In genomic region chr1:1505366-1505798, GRCh38 we compare ENCODE assay signal across 8 cellular contexts. TPM values are rescaled to one million over a fixed set of nuclear protein-coding genes. Genes with fewer than 3 reads are reported as not detected.
DNase-seq lines count a peak whose midpoint lies in the region; TF ChIP-seq lines count a peak whose summit lies in the region.
"Not testable (repeated sequence)": the region's sequence is repeated elsewhere in the genome, so short reads cannot be mapped to it uniquely, and the experiment has no call there.

No MANE protein-coding gene starts in this region.

- TF ChIP-seq CTCF in GM12865 (IDR thresholded peaks at IDR 0.05; ENCODE audit: insufficient read depth, low read depth, low read length, missing control alignments) = peak; percentile 21
- not testable (repeated sequence) for TF ChIP-seq CTCF in OCI-LY3 (IDR thresholded peaks at IDR 0.05; ENCODE audit: low read depth, low read length)

- POLR2A ChIA-PET in activated CD4-positive, alpha-beta T cell treated with anti-CD3 and anti-CD28 coated beads, Interleukin-2, amount 10 ng/mL, durations not matched to agents 7 days and 5 days (lab: Charles Lee) = not testable (repeated sequence)

- peak; percentile 35 for DNase-seq in GM12865 (ENCODE audit: low read depth)
- not testable (repeated sequence) for DNase-seq in activated CD4-positive, alpha-beta T cell treated with anti-CD3 and anti-CD28 coated beads, Interleukin-2, amount 10 ng/mL, durations not matched to agents 7 days and 5 days
- peak; percentile 42 for DNase-seq in kidney tubule cell (ENCODE audit: low spot score)
- peak; percentile 35 for DNase-seq in putamen (ENCODE audit: low spot score)

- H3K9me3 Mint-ChIP-seq in activated CD4-positive, alpha-beta T cell treated with anti-CD3 and anti-CD28 coated beads, Interleukin-2, amount 10 ng/mL, durations not matched to agents 7 days and 5 days; dendritic cell treated with granulocyte-macrophage colony-stimulating factor and Interleukin-4, amounts not matched to agents 40 ng/mL and 50 ng/mL, for 4 days: not testable (repeated sequence)

- not testable (repeated sequence) for H3K4me3 ChIP-seq in ACC112 (ENCODE audit: low read depth, low read length)
- peak overlapping the region; percentile 35 for H3K4me3 ChIP-seq in GM12865 (ENCODE audit: low read depth, low read length)
- peak overlapping the region; percentile 67 for H3K4me3 ChIP-seq in OCI-LY3 (ENCODE audit: low read length)

- H3K9ac ChIP-seq in OCI-LY3 (ENCODE audit: low read length) = peak overlapping the region; percentile 55

- intact Hi-C loops in dendritic cell treated with granulocyte-macrophage colony-stimulating factor and Interleukin-4, amounts not matched to agents 40 ng/mL and 50 ng/mL, for 4 days (cut with micrococcal nuclease) = not testable (repeated sequence)

- H3K36me3 Mint-ChIP-seq in activated CD4-positive, alpha-beta T cell treated with anti-CD3 and anti-CD28 coated beads, Interleukin-2, amount 10 ng/mL, durations not matched to agents 7 days and 5 days (ENCODE audit: low read depth); dendritic cell treated with granulocyte-macrophage colony-stimulating factor and Interleukin-4, amounts not matched to agents 40 ng/mL and 50 ng/mL, for 4 days (ENCODE audit: low read depth): not testable (repeated sequence)

- H3K4me2 ChIP-seq in OCI-LY3 (ENCODE audit: low read length) = peak overlapping the region; percentile 82

- H3K4me1 Mint-ChIP-seq in activated CD4-positive, alpha-beta T cell treated with anti-CD3 and anti-CD28 coated beads, Interleukin-2, amount 10 ng/mL, durations not matched to agents 7 days and 5 days = peaks cover 15% of the 10 kb centered on the region
- peaks cover 14% of the 10 kb centered on the region for H3K4me1 Mint-ChIP-seq in dendritic cell treated with granulocyte-macrophage colony-stimulating factor and Interleukin-4, amounts not matched to agents 40 ng/mL and 50 ng/mL, for 4 days (ENCODE audit: low read depth)

- peak overlapping the region; percentile 24; the same call in 1 of the 2 replicates for H3K27ac ChIP-seq in ACC112 (ENCODE audit: low read depth, low read length)
- peak overlapping the region; percentile 42 for H3K27ac ChIP-seq in KOPT-K1 (ENCODE audit: low read depth, low read length, poor library complexity, severe bottlenecking)
- H3K27ac ChIP-seq in OCI-LY3 (ENCODE audit: low read length) = peak overlapping the region; percentile 80

- not testable (repeated sequence) for H3K9me3 ChIP-seq in KOPT-K1 (ENCODE audit: insufficient read depth, low read length, poor library complexity, severe bottlenecking); OCI-LY3 (ENCODE audit: insufficient read depth, low read length)

- H3K27me3 Mint-ChIP-seq in activated CD4-positive, alpha-beta T cell treated with anti-CD3 and anti-CD28 coated beads, Interleukin-2, amount 10 ng/mL, durations not matched to agents 7 days and 5 days; dendritic cell treated with granulocyte-macrophage colony-stimulating factor and Interleukin-4, amounts not matched to agents 40 ng/mL and 50 ng/mL, for 4 days: not testable (repeated sequence)

- not testable (repeated sequence) for H2AFZ ChIP-seq in ACC112 (ENCODE audit: low read length, unreplicated experiment)
- H2AFZ ChIP-seq in OCI-LY3 (ENCODE audit: low read depth, low read length) = 0 out of 2 replicates have a peak overlapping the region, but pooled peaks have one; percentile 97

- not testable (repeated sequence) for H3K27me3 ChIP-seq in ACC112 (ENCODE audit: insufficient read depth, low read length); OCI-LY3 (ENCODE audit: low read depth, low read length)

- peak overlapping the region; percentile 87 for H3K27ac Mint-ChIP-seq in activated CD4-positive, alpha-beta T cell treated with anti-CD3 and anti-CD28 coated beads, Interleukin-2, amount 10 ng/mL, durations not matched to agents 7 days and 5 days
- H3K27ac Mint-ChIP-seq in dendritic cell treated with granulocyte-macrophage colony-stimulating factor and Interleukin-4, amounts not matched to agents 40 ng/mL and 50 ng/mL, for 4 days = peak overlapping the region; percentile 96

- H3K4me3 Mint-ChIP-seq in activated CD4-positive, alpha-beta T cell treated with anti-CD3 and anti-CD28 coated beads, Interleukin-2, amount 10 ng/mL, durations not matched to agents 7 days and 5 days = peak overlapping the region; percentile 49
- H3K4me3 Mint-ChIP-seq in dendritic cell treated with granulocyte-macrophage colony-stimulating factor and Interleukin-4, amounts not matched to agents 40 ng/mL and 50 ng/mL, for 4 days = peak overlapping the region; percentile 78

- not testable (repeated sequence) for H3K79me2 ChIP-seq in ACC112 (ENCODE audit: control insufficient read depth, insufficient read depth, low read length, unreplicated experiment); OCI-LY3 (ENCODE audit: low read length)

- not testable (repeated sequence) for H4K20me1 ChIP-seq in OCI-LY3 (ENCODE audit: insufficient read depth, low read length)

- CTCF ChIA-PET in activated CD4-positive, alpha-beta T cell treated with anti-CD3 and anti-CD28 coated beads, Interleukin-2, amount 10 ng/mL, durations not matched to agents 7 days and 5 days (lab: Charles Lee) = interaction anchor here (0.9 to 1.7 kb wide), 6 partner anchors 49 to 473 kb away, joined by 3 to 6 read pairs (median 4); no protein-coding TSS in a partner anchor

- not testable (repeated sequence) for H3K36me3 ChIP-seq in ACC112 (ENCODE audit: insufficient read depth, low read length); KOPT-K1 (ENCODE audit: insufficient read depth, low read length); OCI-LY3 (replicated peaks; ENCODE audit: low read depth, low read length)

- not testable (repeated sequence) for H3K4me1 ChIP-seq in ACC112 (ENCODE audit: control insufficient read depth, insufficient read depth, low read length, unreplicated experiment); OCI-LY3 (ENCODE audit: low read length)

RNA-seq across cellular contexts. Expression of gene ATAD3A, which starts 6.6 kb away (rescaled TPM):
- total RNA-seq in activated CD4-positive, alpha-beta T cell treated with anti-CD3 and anti-CD28 coated beads, Interleukin-2, amount 10 ng/mL, durations not matched to agents 7 days and 5 days = 10 to 100 TPM; 31.9 to 32.3 TPM

RNA-seq across cellular contexts. Expression of gene ATAD3B, which starts 33.8 kb away (rescaled TPM):
- 10 to 100 TPM; 26.5 to 34.6 TPM for total RNA-seq in activated CD4-positive, alpha-beta T cell treated with anti-CD3 and anti-CD28 coated beads, Interleukin-2, amount 10 ng/mL, durations not matched to agents 7 days and 5 days

RNA-seq across cellular contexts. Expression of gene TMEM240, which starts 35.0 kb away (rescaled TPM):
- total RNA-seq in activated CD4-positive, alpha-beta T cell treated with anti-CD3 and anti-CD28 coated beads, Interleukin-2, amount 10 ng/mL, durations not matched to agents 7 days and 5 days = 1 to 10 TPM; 1.2 to 1.3 TPM

RNA-seq across cellular contexts. Expression of gene ATAD3C, which starts 55.9 kb away (rescaled TPM):
- under 1 TPM; 0.17 to 0.69 TPM for total RNA-seq in activated CD4-positive, alpha-beta T cell treated with anti-CD3 and anti-CD28 coated beads, Interleukin-2, amount 10 ng/mL, durations not matched to agents 7 days and 5 days

Comparison
In these comparisons a context has a peak if more than half of its experiments do, and no peak if none do; other contexts are left out.
1. H3K27ac ChIP-seq: peak in every context shown above with its lines; median percentile 80 in OCI-LY3; 42 in KOPT-K1; 24 in ACC112.